23 cellular contexts compared by ENCODE assay signal in the genomic region with DNA sequence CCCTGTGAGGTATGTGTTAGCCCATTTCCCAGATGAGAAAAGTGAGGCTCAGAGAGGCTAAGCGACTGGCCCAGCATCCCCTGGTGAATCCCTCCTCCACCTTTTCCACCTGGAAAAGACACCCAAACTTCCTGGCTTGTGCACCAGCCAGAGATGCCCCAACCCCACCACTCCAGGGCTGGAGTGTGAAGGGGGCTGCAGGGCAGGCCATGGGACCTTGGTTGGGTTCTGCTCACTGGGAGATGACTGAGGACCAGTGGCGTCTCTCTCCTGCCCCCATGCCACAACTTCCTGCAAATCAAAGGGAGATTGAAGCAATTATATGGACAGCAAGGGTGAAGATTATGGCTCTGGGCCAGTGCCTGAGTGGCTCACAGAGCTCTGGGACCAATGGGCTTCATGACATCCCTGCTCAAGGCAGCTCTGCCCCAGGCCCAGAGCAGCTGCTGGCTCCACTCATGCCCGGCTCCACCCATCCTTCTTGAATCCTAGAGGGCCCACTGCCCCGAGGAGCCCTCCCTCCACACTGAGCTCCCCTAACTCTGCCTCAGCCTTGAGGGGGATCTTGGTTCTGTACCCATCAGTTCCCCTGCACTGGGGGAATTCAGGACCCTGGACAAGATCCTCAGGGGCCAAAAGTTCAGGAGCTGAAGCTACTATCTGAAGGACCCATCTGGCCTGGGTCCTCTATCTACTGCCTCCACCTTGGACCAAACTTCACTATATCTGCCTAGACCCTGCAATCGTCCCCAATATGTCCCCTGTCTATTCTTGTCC.
A peak's percentile ranks its signal among the peaks of the same experiment; 100 is the strongest.
DNase-seq lines count a peak whose midpoint lies in the region; ATAC-seq and TF ChIP-seq lines count a peak whose summit lies in the region.
"Had no signal": no experiment of that assay in that cellular context is flagged by ENCODE, and none has a peak within 500 bp of the region (broad histone marks: within the 10 kb centered on the region; RNA-seq: fewer than 3 reads in every experiment).

No MANE protein-coding gene starts in this region.

- H3K4me1 Mint-ChIP-seq in H9, result peaks cover 9 to 11% of the 10 kb centered on the region in 2 experiments
- no peaks in the 10 kb centered on the region for H3K4me1 Mint-ChIP-seq in T-helper 2 cell treated with Interferon-gamma antibody and Interleukin-4, amounts not matched to agents 5 μg/mL and 100 μg/mL, for 36 hours (ENCODE audit: low read depth)
- H3K4me1 Mint-ChIP-seq: activated naive CD4-positive, alpha-beta T cell treated with anti-CD3 and anti-CD28 coated beads, Interleukin-2, amount 50 U/mL, for 24 hours; memory B cell; stimulated activated effector memory CD8-positive, alpha-beta T cell treated with anti-CD3 and anti-CD28 coated beads, Interleukin-12 subunit alpha, Interleukin-12 subunit beta, amount 100 ng/mL, for 72 hours had no signal

- no peak for TF ChIP-seq EP300 in stomach (IDR thresholded peaks at IDR 0.05)

- no peak overlapping the region for H3K18ac ChIP-seq in H9 (ENCODE audit: insufficient read length, low read depth, low read length)

- H3K4me3 ChIP-seq in Peyer's patch (no peak overlapping the region), stomach (no peak overlapping the region), mucosa of descending colon (no peak overlapping the region)
- H3K4me3 ChIP-seq: ascending aorta, dorsolateral prefrontal cortex had no signal

- H3K4me1 ChIP-seq in H9 (ENCODE audit: insufficient read depth, low read length) (no peaks in the 10 kb centered on the region), Peyer's patch (no peaks in the 10 kb centered on the region), stomach (no peaks in the 10 kb centered on the region), mucosa of descending colon (ENCODE audit: low read depth) (no peaks in the 10 kb centered on the region)
- H3K4me1 ChIP-seq: ascending aorta had no signal

- H3K27me3 ChIP-seq in H9 (ENCODE audit: insufficient read depth, low read length) (no peaks in the 10 kb centered on the region), Peyer's patch (no peaks in the 10 kb centered on the region), stomach (peaks cover 0 to 38% (median 0%) of the 10 kb centered on the region in 3 donors)
- H3K27me3 ChIP-seq: ascending aorta had no signal

- no peak overlapping the region for H4K8ac ChIP-seq in H9 (replicated peaks; ENCODE audit: insufficient read length, low read depth, low read length)

- no peak overlapping the region for H3K4ac ChIP-seq in H9 (ENCODE audit: low read depth, low read length)

- intact Hi-C loops in stomach (cut with DNase I; ENCODE audit: low total_unique reads), result no loop called here
- intact Hi-C loops in mucosa of descending colon (cut with DNase I, micrococcal nuclease), result no loop called here

- no peak overlapping the region for H3K9ac ChIP-seq in H9 (ENCODE audit: extremely low read depth, insufficient read length, low read length)

- no peak overlapping the region for H3K14ac ChIP-seq in H9 (ENCODE audit: insufficient read depth, low read length)

- H2BK120ac ChIP-seq in H9 (ENCODE audit: low read depth, low read length, poor library complexity, severe bottlenecking), result no peak overlapping the region

- WGBS in H9 (ENCODE audit: extremely low coverage, insufficient read length, low lambda C conversion rate), result no CpG with 5 or more reads among the region's 5 CpGs
- 51 to 76% (median 65%) methylated on average over 4 to 5 of the region's 5 CpGs for WGBS in stomach, 5 donors

- H3K23me2 ChIP-seq in H9 (ENCODE audit: insufficient read length, low read depth, low read length, poor library complexity, severe bottlenecking), result no peaks in the 10 kb centered on the region

- no peak overlapping the region for H2AFZ ChIP-seq in H9 (ENCODE audit: low read length)

- H3K36me3 ChIP-seq in Peyer's patch, result no peaks in the 10 kb centered on the region
- no peaks in the 10 kb centered on the region for H3K36me3 ChIP-seq in stomach
- no peaks in the 10 kb centered on the region for H3K36me3 ChIP-seq in mucosa of descending colon (ENCODE audit: low read depth)
- H3K36me3 ChIP-seq: ascending aorta had no signal

- H2BK20ac ChIP-seq in H9 (ENCODE audit: low read depth, low read length, poor library complexity, severe bottlenecking), result no peak overlapping the region

- no peak overlapping the region for H2BK15ac ChIP-seq in H9 (ENCODE audit: low read depth, low read length)

- no peak overlapping the region for H2AK5ac ChIP-seq in H9 (ENCODE audit: insufficient read length, low read length)

- H2BK12ac ChIP-seq in H9 (ENCODE audit: insufficient read length, low read depth, low read length), result no peak overlapping the region

- no peaks in the 10 kb centered on the region; the same call in 1 of the 2 replicates for H3K27me3 Mint-ChIP-seq in H9 (ENCODE audit: low read depth)
- H3K27me3 Mint-ChIP-seq in T-helper 2 cell treated with Interferon-gamma antibody and Interleukin-4, amounts not matched to agents 5 μg/mL and 100 μg/mL, for 36 hours (ENCODE audit: low read depth), result no peaks in the 10 kb centered on the region

- H2BK5ac ChIP-seq in H9 (ENCODE audit: insufficient read length, low read length), result no peak overlapping the region

- no peaks in the 10 kb centered on the region for H3K79me2 ChIP-seq in H9 (ENCODE audit: insufficient read depth, low read length)

- H4K20me1 ChIP-seq in H9 (ENCODE audit: control insufficient read depth, insufficient read depth, insufficient read length), result no peaks in the 10 kb centered on the region

- no peak overlapping the region for H3T11ph ChIP-seq in H9 (ENCODE audit: low read length)

- H4K5ac ChIP-seq in H9 (ENCODE audit: insufficient read length, low read depth, low read length), result no peak overlapping the region

- no peak overlapping the region for H3K56ac ChIP-seq in H9 (ENCODE audit: insufficient read length, low read depth, low read length)

- H3K4me3 Mint-ChIP-seq in H9, result no peak overlapping the region
- no peak overlapping the region for H3K4me3 Mint-ChIP-seq in T-helper 2 cell treated with Interferon-gamma antibody and Interleukin-4, amounts not matched to agents 5 μg/mL and 100 μg/mL, for 36 hours
- H3K4me3 Mint-ChIP-seq: activated naive CD4-positive, alpha-beta T cell treated with anti-CD3 and anti-CD28 coated beads, Interleukin-2, amount 50 U/mL, for 24 hours; CD4-positive, alpha-beta T cell; memory B cell; stimulated activated effector memory CD8-positive, alpha-beta T cell treated with anti-CD3 and anti-CD28 coated beads, Interleukin-12 subunit alpha, Interleukin-12 subunit beta, amount 100 ng/mL, for 72 hours had no signal

- H4K91ac ChIP-seq in H9 (ENCODE audit: insufficient read length, low read depth, low read length), result no peak overlapping the region

- no peak for ATAC-seq in mucosa of descending colon
- ATAC-seq: stimulated activated effector memory CD8-positive, alpha-beta T cell treated with anti-CD3 and anti-CD28 coated beads, Interleukin-12 subunit alpha, Interleukin-12 subunit beta, amount 100 ng/mL, for 72 hours had no signal

- peaks cover 0 to 3% (median 0%) of the 10 kb centered on the region in 3 experiments; a peak in 2 of 7 replicates for H3K36me3 Mint-ChIP-seq in H9 (ENCODE audit: insufficient read depth in 1 of 3, low read depth in 3 of 3)
- H3K36me3 Mint-ChIP-seq in T-helper 2 cell treated with Interferon-gamma antibody and Interleukin-4, amounts not matched to agents 5 μg/mL and 100 μg/mL, for 36 hours (ENCODE audit: low read depth), result no peaks in the 10 kb centered on the region
- H3K36me3 Mint-ChIP-seq: activated naive CD4-positive, alpha-beta T cell treated with anti-CD3 and anti-CD28 coated beads, Interleukin-2, amount 50 U/mL, for 24 hours; memory B cell; stimulated activated effector memory CD8-positive, alpha-beta T cell treated with anti-CD3 and anti-CD28 coated beads, Interleukin-12 subunit alpha, Interleukin-12 subunit beta, amount 100 ng/mL, for 72 hours had no signal

- H3K23ac ChIP-seq in H9 (ENCODE audit: insufficient read length, low read depth, low read length), result no peak overlapping the region

- H3K4me2 ChIP-seq in H9 (ENCODE audit: insufficient read depth, insufficient read length, low read length), result no peak overlapping the region

- peaks cover 0 to 3% of the 10 kb centered on the region in 2 experiments; a peak in 1 of 5 replicates for H3K9me3 Mint-ChIP-seq in H9
- no peaks in the 10 kb centered on the region for H3K9me3 Mint-ChIP-seq in T-helper 2 cell treated with Interferon-gamma antibody and Interleukin-4, amounts not matched to agents 5 μg/mL and 100 μg/mL, for 36 hours
- H3K9me3 Mint-ChIP-seq: activated naive CD4-positive, alpha-beta T cell treated with anti-CD3 and anti-CD28 coated beads, Interleukin-2, amount 50 U/mL, for 24 hours had no signal

- DNase-seq in H9 (peak; percentile 20), Peyer's patch (peak in 2 of 3 donors; percentile 4 to 31), left kidney (ENCODE audit: low read depth, low spot score) (peak; percentile 55), stomach (peak; percentile 10), SKM-1 treated with dmso at 0.1 percent for 144 hours (lab: John Stamatoyannopoulos, UW; ENCODE audit: unreplicated experiment) (no peak), mucosa of descending colon (no peak)
- no peak for DNase-seq in T-helper 2 cell treated with Interferon-gamma antibody and Interleukin-4, amounts not matched to agents 5 μg/mL and 100 μg/mL, for 36 hours (ENCODE audit: low spot score)
- DNase-seq: CD4-positive, alpha-beta T cell; central memory CD4-positive, alpha-beta T cell; glutamatergic neuron; KBM-7; kidney glomerular epithelial cell; MM.1S; NCI-H1417; NCI-H774; OCI-M1; retina; Right ventricle myocardium superior had no signal

- TF ChIP-seq CTCF in H9 (conservative IDR thresholded peaks at IDR 0.05) (no peak), Peyer's patch (IDR thresholded peaks at IDR 0.05) (no peak), stomach (IDR thresholded peaks at IDR 0.05) (no peak), mucosa of descending colon (IDR thresholded peaks at IDR 0.05) (no peak)

- no peaks in the 10 kb centered on the region for H3K9me3 ChIP-seq in H9 (ENCODE audit: control insufficient read depth, low read depth, low read length)
- H3K9me3 ChIP-seq in Peyer's patch, result no peaks in the 10 kb centered on the region
- peaks cover 0 to under 1% (median 0%) of the 10 kb centered on the region in 4 donors for H3K9me3 ChIP-seq in stomach
- no peaks in the 10 kb centered on the region for H3K9me3 ChIP-seq in mucosa of descending colon
- H3K9me3 ChIP-seq: ascending aorta had no signal

- no peak overlapping the region; a peak in 1 of 7 replicates for H3K27ac Mint-ChIP-seq in H9
- no peak overlapping the region for H3K27ac Mint-ChIP-seq in T-helper 2 cell treated with Interferon-gamma antibody and Interleukin-4, amounts not matched to agents 5 μg/mL and 100 μg/mL, for 36 hours
- H3K27ac Mint-ChIP-seq: activated naive CD4-positive, alpha-beta T cell treated with anti-CD3 and anti-CD28 coated beads, Interleukin-2, amount 50 U/mL, for 24 hours; CD4-positive, alpha-beta T cell; memory B cell; stimulated activated effector memory CD8-positive, alpha-beta T cell treated with anti-CD3 and anti-CD28 coated beads, Interleukin-12 subunit alpha, Interleukin-12 subunit beta, amount 100 ng/mL, for 72 hours had no signal

- H3K27ac ChIP-seq in H9 (ENCODE audit: insufficient read length, low read depth, low read length) (no peak overlapping the region), Peyer's patch (no peak overlapping the region), stomach (no peak overlapping the region)
- H3K27ac ChIP-seq: ascending aorta, dorsolateral prefrontal cortex had no signal

- no peaks in the 10 kb centered on the region for H3K79me1 ChIP-seq in H9 (ENCODE audit: insufficient read depth, low read depth, low read length, poor library complexity, severe bottlenecking)

- no peak for TF ChIP-seq POLR2A in Peyer's patch (IDR thresholded peaks at IDR 0.05)
- no peak for TF ChIP-seq POLR2A in stomach (IDR thresholded peaks at IDR 0.05)

Comparison
In these comparisons a context has a peak if more than half of its experiments do, and no peak if none do; other contexts are left out.
1. DNase-seq: peak in H9 (single experiment), Peyer's patch (2 of 3), left kidney (single experiment) and stomach (single experiment); none in T-helper 2 cell treated with Interferon-gamma antibody and Interleukin-4, amounts not matched to agents 5 μg/mL and 100 μg/mL, for 36 hours (single experiment), SKM-1 treated with dmso at 0.1 percent for 144 hours (single experiment) and mucosa of descending colon (0 of 3).